21 cellular contexts compared by ENCODE assay signal in the genomic region with DNA sequence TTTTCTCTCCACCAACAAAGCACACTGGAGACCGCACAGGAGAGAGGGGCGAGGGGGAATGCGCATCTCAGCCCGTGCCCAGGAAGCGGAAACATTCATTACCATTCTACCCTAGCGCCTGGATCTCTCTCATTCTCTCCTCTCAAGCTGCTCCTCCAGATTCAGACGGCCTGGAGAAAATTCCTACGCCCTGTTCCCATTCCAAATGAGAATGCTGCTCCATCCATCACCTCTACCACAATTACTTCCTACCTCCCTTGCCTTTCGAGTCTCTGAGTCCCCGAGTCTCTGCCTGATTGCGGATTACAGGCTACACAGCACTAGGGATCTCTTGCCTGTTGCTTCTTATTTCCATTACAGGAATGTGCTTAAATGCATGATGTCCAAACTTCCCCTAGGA. TPM values are rescaled to one million over a fixed set of nuclear protein-coding genes. Genes with fewer than 3 reads are reported as not detected.
DNase-seq lines count a peak whose midpoint lies in the region; ATAC-seq, FAIRE-seq and TF ChIP-seq lines count a peak whose summit lies in the region.
"Had no signal": no experiment of that assay in that cellular context is flagged by ENCODE, and none has a peak within 500 bp of the region (broad histone marks: within the 10 kb centered on the region; RNA-seq: fewer than 3 reads in every experiment).

No MANE protein-coding gene starts in this region.

- peaks cover 7% of the 10 kb centered on the region for H3K4me1 Mint-ChIP-seq in activated T-helper 1 cell treated with anti-CD3 and anti-CD28 coated beads, Interleukin-12 subunit alpha, Interleukin-12 subunit beta, Interleukin-2, Interleukin-4 antibody, amounts not matched to agents 30 ng/mL and 10 ng/mL and 1 ng/mL, durations not matched to agents 14 hours and 24 hours and 36 hours (ENCODE audit: low read depth)
- peaks cover 12% of the 10 kb centered on the region for H3K4me1 Mint-ChIP-seq in activated CD8-positive, alpha-beta T cell treated with anti-CD3 and anti-CD28 coated beads for 36 hours (ENCODE audit: low read depth)

- H3K36me3 ChIP-seq in breast epithelium (no peaks in the 10 kb centered on the region), mammary epithelial cell (ENCODE audit: insufficient read depth, low read length) (peaks cover 28% of the 10 kb centered on the region), H1 (ENCODE audit: control insufficient read depth in 2 of 4, insufficient read depth in 4 of 4, low read length in 3 of 4) (peaks cover 5 to 33% (median 17%) of the 10 kb centered on the region in 4 experiments), mesenchymal stem cell (ENCODE audit: control insufficient read depth in 1 of 2, insufficient read depth in 2 of 2, low read depth in 1 of 2, low read length in 2 of 2) (peaks cover 16 to 50% of the 10 kb centered on the region in 2 experiments)

- H3K9me3 Mint-ChIP-seq in activated T-helper 1 cell treated with anti-CD3 and anti-CD28 coated beads, Interleukin-12 subunit alpha, Interleukin-12 subunit beta, Interleukin-2, Interleukin-4 antibody, amounts not matched to agents 30 ng/mL and 10 ng/mL and 1 ng/mL, durations not matched to agents 14 hours and 24 hours and 36 hours: no peaks in the 10 kb centered on the region
- no peaks in the 10 kb centered on the region for H3K9me3 Mint-ChIP-seq in activated CD8-positive, alpha-beta T cell treated with anti-CD3 and anti-CD28 coated beads for 36 hours
- H3K9me3 Mint-ChIP-seq: CD4-positive, alpha-beta T cell had no signal

- H2BK15ac ChIP-seq in H1 (ENCODE audit: low read length): no peak overlapping the region
- no peak overlapping the region for H2BK15ac ChIP-seq in mesenchymal stem cell (ENCODE audit: low read depth, poor library complexity, severe bottlenecking)

- H3K18ac ChIP-seq in H1 (ENCODE audit: extremely low read depth, low read length) (no peak overlapping the region), mesenchymal stem cell (ENCODE audit: low read depth in 1 of 2, low read length in 2 of 2) (no peak overlapping the region)

- H2AK5ac ChIP-seq in H1 (ENCODE audit: low read depth, low read length) (no peak overlapping the region), mesenchymal stem cell (ENCODE audit: low read length, severe bottlenecking) (peak overlapping the region; percentile 23)

- H4K91ac ChIP-seq in H1 (replicated peaks; ENCODE audit: insufficient read length, low read length) (no peak overlapping the region), mesenchymal stem cell (ENCODE audit: low read length) (no peak overlapping the region)

- H3K27me3 ChIP-seq in breast epithelium (no peaks in the 10 kb centered on the region), mammary epithelial cell (ENCODE audit: insufficient read depth, low read length) (no peaks in the 10 kb centered on the region), H1 (replicated peaks in 1 of 4; ENCODE audit: control insufficient read depth in 3 of 4, extremely low read depth in 1 of 4, insufficient read depth in 3 of 4, low read length in 3 of 4) (no peaks in the 10 kb centered on the region), mesenchymal stem cell (ENCODE audit: control insufficient read depth in 1 of 2, insufficient read depth in 1 of 2, low read length in 2 of 2) (no peaks in the 10 kb centered on the region)
- H3K27me3 ChIP-seq: BE2C had no signal

- no peaks in the 10 kb centered on the region for H3K23me2 ChIP-seq in H1 (ENCODE audit: low read depth, low read length)

- no peak overlapping the region for H4K8ac ChIP-seq in H1 (ENCODE audit: extremely low read depth, insufficient read depth, low read length)
- H4K8ac ChIP-seq in mesenchymal stem cell (ENCODE audit: low read length): no peak overlapping the region

- H2BK120ac ChIP-seq in H1 (replicated peaks; ENCODE audit: low read depth, low read length) (no peak overlapping the region), mesenchymal stem cell (ENCODE audit: low read depth, low read length) (no peak overlapping the region)

- H2BK12ac ChIP-seq in H1 (ENCODE audit: low read depth, low read length): no peak overlapping the region
- H2BK12ac ChIP-seq in mesenchymal stem cell (ENCODE audit: low read length in 2 of 2): no peak overlapping the region

- TF ChIP-seq EP300 in H1 (IDR thresholded peaks at IDR 0.05; ENCODE audit: borderline replicate concordance in 1 of 2, low read depth in 2 of 2, low read length in 2 of 2): no peak

- no peak overlapping the region for H3K4me2 ChIP-seq in mammary epithelial cell (ENCODE audit: insufficient read depth, low read depth, low read length)
- H3K4me2 ChIP-seq in H1 (ENCODE audit: insufficient read depth in 1 of 2, low read depth in 2 of 2, low read length in 2 of 2): peak overlapping the region; percentile 42 to 59
- no peak overlapping the region for H3K4me2 ChIP-seq in mesenchymal stem cell (ENCODE audit: low read length, poor library complexity, severe bottlenecking)

- TF ChIP-seq POLR2A in breast epithelium (IDR thresholded peaks at IDR 0.05): no peak
- no peak for TF ChIP-seq POLR2A in H1 (IDR thresholded peaks at IDR 0.05; ENCODE audit: control extremely low read depth in 1 of 2, low read depth in 2 of 2, low read length in 2 of 2)

- ATAC-seq in HG02623 (IDR thresholded peaks at IDR 0.05; ENCODE audit: unreplicated experiment): no peak
- ATAC-seq in HG03045 (IDR thresholded peaks at IDR 0.05; ENCODE audit: unreplicated experiment): no peak
- ATAC-seq in activated CD8-positive, alpha-beta T cell treated with anti-CD3 and anti-CD28 coated beads for 36 hours: no peak
- ATAC-seq: HCT116 had no signal

- TF ChIP-seq CTCF in breast epithelium (IDR thresholded peaks at IDR 0.05) (no peak), mammary epithelial cell (conservative IDR thresholded peaks at IDR 0.05 in 1 of 2, IDR thresholded peaks at IDR 0.05 in 1 of 2; ENCODE audit: extremely low read depth in 1 of 2, insufficient read depth in 1 of 2, low read depth in 1 of 2, low read length in 2 of 2) (no peak), H1 (IDR thresholded peaks at IDR 0.05; ENCODE audit: control extremely low read depth in 1 of 3, insufficient read depth in 1 of 3, low read depth in 1 of 3, low read length in 3 of 3) (no peak)
- TF ChIP-seq CTCF in activated CD8-positive, alpha-beta T cell treated with anti-CD3 and anti-CD28 coated beads for 36 hours (IDR thresholded peaks at IDR 0.05): no peak

- H3K79me2 ChIP-seq in mammary epithelial cell (ENCODE audit: insufficient read depth, low read length) (peaks cover 81% of the 10 kb centered on the region), H1 (ENCODE audit: control insufficient read depth in 1 of 2, insufficient read depth in 2 of 2, low read length in 2 of 2) (peaks cover 5 to 67% of the 10 kb centered on the region in 2 experiments)

- intact Hi-C loops in breast epithelium (cut with DNase I; ENCODE audit: low total_unique reads): no loop called here
- intact Hi-C loops in mammary epithelial cell (cut with micrococcal nuclease): no loop called here
- intact Hi-C loops in activated T-helper 1 cell treated with anti-CD3 and anti-CD28 coated beads, Interleukin-12 subunit alpha, Interleukin-12 subunit beta, Interleukin-2, Interleukin-4 antibody, amounts not matched to agents 30 ng/mL and 10 ng/mL and 1 ng/mL, durations not matched to agents 14 hours and 24 hours and 36 hours (cut with micrococcal nuclease): no loop called here
- intact Hi-C loops in activated CD8-positive, alpha-beta T cell treated with anti-CD3 and anti-CD28 coated beads for 36 hours (cut with micrococcal nuclease): no loop called here

- no peaks in the 10 kb centered on the region for H4K20me1 ChIP-seq in mammary epithelial cell (ENCODE audit: insufficient read depth, low read length)
- H4K20me1 ChIP-seq in H1 (replicated peaks in 1 of 2; ENCODE audit: control insufficient read depth in 1 of 2, insufficient read depth in 2 of 2, low read length in 2 of 2): peaks cover 2 to 6% of the 10 kb centered on the region in 2 experiments

- H3K27ac ChIP-seq in breast epithelium (peak overlapping the region; percentile 27 to 43), mammary epithelial cell (ENCODE audit: insufficient read depth, low read depth, low read length) (no peak overlapping the region), H1 (ENCODE audit: low read depth, low read length) (no peak overlapping the region), mesenchymal stem cell (ENCODE audit: low read length, poor library complexity, severe bottlenecking) (peak overlapping the region; percentile 74)

- no TSS peak for BruUV-seq in mammary epithelial cell (replicated peaks; lab: Mats Ljungman, UMichigan)

- CTCF ChIA-PET in mammary epithelial cell (lab: Charles Lee; ENCODE audit: low non-redundant PET): no interaction called here
- CTCF ChIA-PET in H1 (lab: Charles Lee; ENCODE audit: partially characterized antibody): interaction anchor here (1.5 to 1.7 kb wide), 2 partner anchors 13 to 106 kb away, joined by 4 read pairs; no protein-coding TSS in a partner anchor
- CTCF ChIA-PET in activated CD8-positive, alpha-beta T cell treated with anti-CD3 and anti-CD28 coated beads for 36 hours (lab: Charles Lee): no interaction called here

- H3K9me3 ChIP-seq in breast epithelium (no peaks in the 10 kb centered on the region), mammary epithelial cell (replicated peaks; ENCODE audit: insufficient read depth, low read length) (no peaks in the 10 kb centered on the region), H1 (ENCODE audit: insufficient read depth in 2 of 2, low read depth in 1 of 2, low read length in 1 of 2) (no peaks in the 10 kb centered on the region), mesenchymal stem cell (ENCODE audit: control insufficient read depth, low read length) (no peaks in the 10 kb centered on the region)
- H3K9me3 ChIP-seq: BE2C had no signal

- H3K27me3 Mint-ChIP-seq in activated T-helper 1 cell treated with anti-CD3 and anti-CD28 coated beads, Interleukin-12 subunit alpha, Interleukin-12 subunit beta, Interleukin-2, Interleukin-4 antibody, amounts not matched to agents 30 ng/mL and 10 ng/mL and 1 ng/mL, durations not matched to agents 14 hours and 24 hours and 36 hours (ENCODE audit: insufficient read depth): no peaks in the 10 kb centered on the region
- H3K27me3 Mint-ChIP-seq in activated CD8-positive, alpha-beta T cell treated with anti-CD3 and anti-CD28 coated beads for 36 hours: no peaks in the 10 kb centered on the region
- H3K27me3 Mint-ChIP-seq: CD4-positive, alpha-beta T cell had no signal

- no peak overlapping the region for H3K23ac ChIP-seq in H1 (ENCODE audit: insufficient read length)
- H3K23ac ChIP-seq in mesenchymal stem cell (ENCODE audit: low read length in 2 of 2): no peak overlapping the region

- POLR2A ChIA-PET in H1 (lab: Charles Lee; ENCODE audit: partially characterized antibody): interaction anchor here (1.2 to 1.6 kb wide), 2 partner anchors 8 to 9 kb away, joined by 4 read pairs; no protein-coding TSS in a partner anchor
- POLR2A ChIA-PET in activated CD8-positive, alpha-beta T cell treated with anti-CD3 and anti-CD28 coated beads for 36 hours (lab: Charles Lee): no interaction called here

- H3K79me1 ChIP-seq in H1 (ENCODE audit: low read depth, low read length) (peaks cover 8% of the 10 kb centered on the region), mesenchymal stem cell (replicated peaks; ENCODE audit: low read length, poor library complexity, severe bottlenecking) (peaks cover 25% of the 10 kb centered on the region)

- H3K9ac ChIP-seq in mammary epithelial cell (ENCODE audit: insufficient read depth, low read length): no peak overlapping the region
- no peak overlapping the region; a peak in 1 of 7 replicates for H3K9ac ChIP-seq in H1 (replicated peaks in 1 of 4; ENCODE audit: extremely low read depth in 1 of 4, low read depth in 3 of 4, low read length in 3 of 4)
- H3K9ac ChIP-seq in mesenchymal stem cell (ENCODE audit: low read length): no peak overlapping the region

- no peak overlapping the region for H3K27ac Mint-ChIP-seq in activated T-helper 1 cell treated with anti-CD3 and anti-CD28 coated beads, Interleukin-12 subunit alpha, Interleukin-12 subunit beta, Interleukin-2, Interleukin-4 antibody, amounts not matched to agents 30 ng/mL and 10 ng/mL and 1 ng/mL, durations not matched to agents 14 hours and 24 hours and 36 hours
- no peak overlapping the region for H3K27ac Mint-ChIP-seq in activated CD8-positive, alpha-beta T cell treated with anti-CD3 and anti-CD28 coated beads for 36 hours
- H3K27ac Mint-ChIP-seq: CD4-positive, alpha-beta T cell had no signal

- no peak overlapping the region for H2AFZ ChIP-seq in mammary epithelial cell (ENCODE audit: low read depth, low read length)
- H2AFZ ChIP-seq in H1 (ENCODE audit: low read length): no peak overlapping the region
- H2AFZ ChIP-seq in mesenchymal stem cell (ENCODE audit: low read depth, low read length): no peak overlapping the region

- dilution Hi-C loops in mammary epithelial cell (cut with HindIII; ENCODE audit: low sequenced_read_pairs): loop anchor here (10.0 kb wide), 1 partner anchor 378 kb away; no protein-coding TSS in a partner anchor

- DNase-seq in breast epithelium (ENCODE audit: low spot score in 2 of 2) (no peak), mammary epithelial cell (no peak), H1 (ENCODE audit: low read depth in 1 of 2, low spot score in 2 of 2) (no peak), mesenchymal stem cell (no peak)
- DNase-seq in activated T-helper 1 cell treated with anti-CD3 and anti-CD28 coated beads, Interleukin-12 subunit alpha, Interleukin-12 subunit beta, Interleukin-2, Interleukin-4 antibody, amounts not matched to agents 30 ng/mL and 10 ng/mL and 1 ng/mL, durations not matched to agents 14 hours and 24 hours and 36 hours (ENCODE audit: low spot score): no peak
- DNase-seq in activated CD8-positive, alpha-beta T cell treated with anti-CD3 and anti-CD28 coated beads for 36 hours: no peak
- DNase-seq: 8988T; BE2C; CD4-positive, alpha-beta T cell; EL; IMR-90; Kasumi-1; NCI-H1105; NCI-H1694; NCI-H345; NK-92 treated with Interleukin-12 subunit alpha and Interleukin-12 subunit beta, amount 100 ng/mL, for 24 hours; OCI-M1; SHP77 treated with DMSO at 0.1 percent for 48 hours had no signal

- H3K4ac ChIP-seq in H1 (replicated peaks; ENCODE audit: insufficient read length, low read depth, low read length) (no peak overlapping the region), mesenchymal stem cell (ENCODE audit: low read depth in 1 of 2, low read length in 2 of 2) (no peak overlapping the region)

- H3K36me3 Mint-ChIP-seq in activated T-helper 1 cell treated with anti-CD3 and anti-CD28 coated beads, Interleukin-12 subunit alpha, Interleukin-12 subunit beta, Interleukin-2, Interleukin-4 antibody, amounts not matched to agents 30 ng/mL and 10 ng/mL and 1 ng/mL, durations not matched to agents 14 hours and 24 hours and 36 hours (ENCODE audit: low read depth): peaks cover 17% of the 10 kb centered on the region
- peaks cover 21% of the 10 kb centered on the region for H3K36me3 Mint-ChIP-seq in activated CD8-positive, alpha-beta T cell treated with anti-CD3 and anti-CD28 coated beads for 36 hours (ENCODE audit: low read depth)

- H3K14ac ChIP-seq in H1 (ENCODE audit: insufficient read length) (no peak overlapping the region), mesenchymal stem cell (ENCODE audit: low read length in 2 of 2) (no peak overlapping the region)

- WGBS in mammary epithelial cell (ENCODE audit: low coverage, missing lambda C conversion rate): 89% methylated on average over 8 of the region's 11 CpGs
- 22% methylated on average over 11 of the region's 11 CpGs; no CpG with 5 or more reads in 1 of the 2 experiments for WGBS in H1 (ENCODE audit: extremely low coverage in 1 of 2, insufficient coverage in 1 of 2, insufficient read length in 1 of 2, insufficient replicate concordance in 2 of 2, low coverage in 1 of 2, low lambda C conversion rate in 2 of 2, missing lambda C conversion rate in 1 of 2), 2 experiments
- WGBS in mesenchymal stem cell: 82% methylated on average over 10 of the region's 11 CpGs

- no peak for TF ChIP-seq RAD21 in H1 (IDR thresholded peaks at IDR 0.05 in 1 of 2, conservative IDR thresholded peaks at IDR 0.05 in 1 of 2; ENCODE audit: low read depth in 2 of 2, low read length in 2 of 2)

- no peak overlapping the region for H2BK20ac ChIP-seq in H1 (ENCODE audit: low read length)

- H4K5ac ChIP-seq in H1 (ENCODE audit: insufficient read length, low read depth, low read length): no peak overlapping the region

- H3K4me3 ChIP-seq in breast epithelium (no peak overlapping the region), mammary epithelial cell (replicated peaks in 1 of 3; ENCODE audit: insufficient read depth in 1 of 3, low read depth in 2 of 3, low read length in 3 of 3) (no peak overlapping the region), H1 (ENCODE audit: extremely low read depth in 1 of 4, insufficient read depth in 2 of 4, low read depth in 3 of 4, low read length in 4 of 4) (peak overlapping the region in 1 of 4 experiments; percentile 11; a peak in 1 of 8 replicates), mesenchymal stem cell (ENCODE audit: insufficient read depth in 1 of 2, low read depth in 1 of 2, low read length in 2 of 2) (no peak overlapping the region)

- H2BK5ac ChIP-seq in H1 (ENCODE audit: low read depth, low read length): no peak overlapping the region
- no peak overlapping the region for H2BK5ac ChIP-seq in mesenchymal stem cell (ENCODE audit: low read depth, low read length, poor library complexity, severe bottlenecking)

- no peak overlapping the region for H3K56ac ChIP-seq in H1 (replicated peaks; ENCODE audit: insufficient read length, low read depth, low read length)

- H3K4me3 Mint-ChIP-seq in activated T-helper 1 cell treated with anti-CD3 and anti-CD28 coated beads, Interleukin-12 subunit alpha, Interleukin-12 subunit beta, Interleukin-2, Interleukin-4 antibody, amounts not matched to agents 30 ng/mL and 10 ng/mL and 1 ng/mL, durations not matched to agents 14 hours and 24 hours and 36 hours: no peak overlapping the region
- H3K4me3 Mint-ChIP-seq in activated CD8-positive, alpha-beta T cell treated with anti-CD3 and anti-CD28 coated beads for 36 hours: no peak overlapping the region
- H3K4me3 Mint-ChIP-seq: CD4-positive, alpha-beta T cell had no signal

- no peak for FAIRE-seq in H1 (lab: Jason Lieb, UNC)

- H3K4me1 ChIP-seq in breast epithelium (peaks cover 0 to 5% of the 10 kb centered on the region in 2 donors), mammary epithelial cell (ENCODE audit: insufficient read depth, low read length) (peaks cover 14% of the 10 kb centered on the region), H1 (replicated peaks in 1 of 4; ENCODE audit: control insufficient read depth in 3 of 4, insufficient read depth in 4 of 4, low read length in 3 of 4) (peaks cover 2 to 11% (median 5%) of the 10 kb centered on the region in 4 experiments; a peak in 5 of 7 replicates), mesenchymal stem cell (ENCODE audit: control insufficient read depth, insufficient read depth, low read depth, low read length) (peaks cover 6% of the 10 kb centered on the region)
- H3K4me1 ChIP-seq: BE2C had no signal

- in situ Hi-C loops in mammary epithelial cell (cut with MboI; ENCODE audit: low sequenced_read_pairs in 2 of 2): no loop called here

RNA-seq across cellular contexts. Expression of gene DDX31, which starts 6.7 kb away (rescaled TPM):
- total RNA-seq in breast epithelium: 10 to 100 TPM; 10.2 to 23.6 (median 19.0) TPM
- total RNA-seq in mammary epithelial cell: 10 to 100 TPM; 22.7 to 27.0 TPM
- 17.3 TPM for polyA plus RNA-seq in mammary epithelial cell
- polyA minus RNA-seq in mammary epithelial cell: 27.1 TPM
- total RNA-seq in H1 (2021; fragmentation: NEBNext Ultra II Directional; extraction: Animal tissue kit (Norgen Biotek cat#: 25700)): 23.7 and 25.2 TPM in 2 replicates
- 6.3 and 9.5 TPM in 2 replicates for polyA plus RNA-seq in H1 (2011; rRNA removed)
- 10.5 TPM for polyA plus RNA-seq in H1 (2011; cell fraction: cytosol; rRNA removed)
- 18.1 TPM for polyA plus RNA-seq in H1 (2011; cell fraction: nucleus; rRNA removed)
- 16.2 to 18.9 TPM (median 17.8 TPM) in 4 replicates for polyA plus RNA-seq in H1 (2012, experiment 1 of 2)
- 9.6 TPM for polyA plus RNA-seq in H1 (2012, experiment 2 of 2)
- polyA plus RNA-seq in H1 (2013, experiment 1 of 2): 16.1 TPM
- 15.4 TPM for polyA plus RNA-seq in H1 (2013, experiment 2 of 2)
- polyA minus RNA-seq in H1 (2011; rRNA and poly(A)+ RNA removed): 25.5 and 35.3 TPM in 2 replicates
- 21.3 TPM for polyA minus RNA-seq in H1 (2011; cell fraction: cytosol; rRNA and poly(A)+ RNA removed)
- 39.6 TPM for polyA minus RNA-seq in H1 (2011; cell fraction: nucleus; rRNA and poly(A)+ RNA removed)
- 8.4 TPM for polyA plus RNA-seq in mesenchymal stem cell (2013, experiment 1 of 2)
- polyA plus RNA-seq in mesenchymal stem cell (2013, experiment 2 of 2): 8.3 TPM
- total RNA-seq in activated T-helper 1 cell treated with anti-CD3 and anti-CD28 coated beads, Interleukin-12 subunit alpha, Interleukin-12 subunit beta, Interleukin-2, Interleukin-4 antibody, amounts not matched to agents 30 ng/mL and 10 ng/mL and 1 ng/mL, durations not matched to agents 14 hours and 24 hours and 36 hours: 32.1 and 34.1 TPM in 2 replicates
- total RNA-seq in activated CD8-positive, alpha-beta T cell treated with anti-CD3 and anti-CD28 coated beads for 36 hours: 10 to 100 TPM; 20.9 to 22.8 TPM

RNA-seq across cellular contexts. Expression of gene GTF3C4, which starts 7.1 kb away (rescaled TPM):
- total RNA-seq in breast epithelium (10 to 100 TPM in 2 of 3 donors, 1 to 10 TPM in 1; 9.3 to 19.6 (median 13.4) TPM), mammary epithelial cell (10 to 100 TPM; 19.5 to 20.8 TPM)
- polyA plus RNA-seq in mammary epithelial cell (5.2 TPM), H1 (2011; rRNA removed) (6.3 and 6.8 TPM in 2 replicates)
- 23.3 TPM for polyA minus RNA-seq in mammary epithelial cell
- total RNA-seq in H1 (2021; fragmentation: NEBNext Ultra II Directional; extraction: Animal tissue kit (Norgen Biotek cat#: 25700)): 36.9 and 39.2 TPM in 2 replicates
- polyA plus RNA-seq in H1 (2011; cell fraction: cytosol; rRNA removed): 8.9 TPM
- 7.2 TPM for polyA plus RNA-seq in H1 (2011; cell fraction: nucleus; rRNA removed)
- polyA plus RNA-seq in H1 (2012, experiment 1 of 2): 14.8 to 23.5 TPM (median 19.3 TPM) in 4 replicates
- polyA plus RNA-seq in H1 (2012, experiment 2 of 2): 4.9 TPM
- 16.8 TPM for polyA plus RNA-seq in H1 (2013, experiment 1 of 2)
- polyA plus RNA-seq in H1 (2013, experiment 2 of 2): 16.2 TPM
- polyA minus RNA-seq in H1 (2011; rRNA and poly(A)+ RNA removed): 17.6 and 19.4 TPM in 2 replicates
- 15.7 TPM for polyA minus RNA-seq in H1 (2011; cell fraction: cytosol; rRNA and poly(A)+ RNA removed)
- polyA minus RNA-seq in H1 (2011; cell fraction: nucleus; rRNA and poly(A)+ RNA removed): 8.7 TPM
- polyA plus RNA-seq in mesenchymal stem cell (2013, experiment 1 of 2): 8.9 TPM
- 8.5 TPM for polyA plus RNA-seq in mesenchymal stem cell (2013, experiment 2 of 2)
- 19.3 and 20.1 TPM in 2 replicates for total RNA-seq in activated T-helper 1 cell treated with anti-CD3 and anti-CD28 coated beads, Interleukin-12 subunit alpha, Interleukin-12 subunit beta, Interleukin-2, Interleukin-4 antibody, amounts not matched to agents 30 ng/mL and 10 ng/mL and 1 ng/mL, durations not matched to agents 14 hours and 24 hours and 36 hours
- 10 to 100 TPM; 16.2 to 16.4 TPM for total RNA-seq in activated CD8-positive, alpha-beta T cell treated with anti-CD3 and anti-CD28 coated beads for 36 hours

Comparison
In these comparisons a context has a peak if more than half of its experiments do, and no peak if none do; other contexts are left out.
1. H3K27ac ChIP-seq: peak in breast epithelium (2 of 2) and mesenchymal stem cell (single experiment); none in mammary epithelial cell (single experiment) and H1 (single experiment).
2. H3K4me2 ChIP-seq: peak in H1 (2 of 2); none in mammary epithelial cell (single experiment) and mesenchymal stem cell (single experiment).